Comparison of ENCODE assay signal across 9 cellular contexts in the genomic region with DNA sequence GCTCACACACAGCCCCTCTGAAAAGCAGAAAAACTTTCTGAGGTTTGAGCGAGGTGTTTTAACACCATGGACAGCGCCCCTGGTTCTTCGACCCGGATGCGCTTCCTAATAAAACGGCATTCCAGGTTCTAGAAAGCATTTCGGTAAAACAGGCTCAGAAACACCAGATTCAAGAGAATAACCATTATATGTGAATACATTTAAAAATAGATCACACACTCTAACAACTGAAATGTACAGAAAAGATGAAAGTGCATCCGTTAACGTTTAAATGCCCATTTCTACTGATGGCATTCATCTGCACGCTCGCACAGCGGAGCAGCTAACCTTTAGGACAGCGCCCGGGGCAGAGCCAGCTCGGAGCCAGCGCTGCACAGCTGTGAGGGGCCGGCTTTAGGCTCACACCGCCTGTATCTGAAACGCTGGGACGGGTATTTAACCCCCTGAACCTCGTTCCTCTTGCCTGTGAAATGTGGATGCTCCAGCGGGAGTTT. TPM values are rescaled to one million over a fixed set of nuclear protein-coding genes. Genes with fewer than 3 reads are reported as not detected.
DNase-seq lines count a peak whose midpoint lies in the region; TF ChIP-seq lines count a peak whose summit lies in the region.
"Had no signal": no experiment of that assay in that cellular context is flagged by ENCODE, and none has a peak within 500 bp of the region (broad histone marks: within the 10 kb centered on the region; RNA-seq: fewer than 3 reads in every experiment).

No MANE protein-coding gene starts in this region.

- DNase-seq in AG10803 (ENCODE audit: low read depth) = peak; percentile 33
- DNase-seq in NCI-H460 (ENCODE audit: extremely low read depth, low read depth) = peak; percentile 30
- DNase-seq in fibroblast of gingiva (ENCODE audit: low read depth) = peak; percentile 23
- peak; percentile 25 for DNase-seq in mucosa of gallbladder (ENCODE audit: low spot score)
- DNase-seq in 8988T = no peak
- DNase-seq in GM13976 (ENCODE audit: low spot score) = no peak
- no peak for DNase-seq in activated T-helper 1 cell treated with anti-CD3 and anti-CD28 coated beads, Interleukin-12 subunit alpha, Interleukin-12 subunit beta, Interleukin-2, Interleukin-4 antibody, amounts not matched to agents 30 ng/mL and 10 ng/mL and 1 ng/mL, durations not matched to agents 14 hours and 24 hours and 36 hours (ENCODE audit: low spot score)
- no peak for DNase-seq in prostate gland (ENCODE audit: low spot score)
- DNase-seq: activated naive CD4-positive, alpha-beta T cell treated with Interleukin-2 at 50 U/mL for 16 hours had no signal

- peaks cover 3% of the 10 kb centered on the region for H3K4me1 ChIP-seq in prostate gland (replicated peaks)

- H3K9me3 Mint-ChIP-seq in activated T-helper 1 cell treated with anti-CD3 and anti-CD28 coated beads, Interleukin-12 subunit alpha, Interleukin-12 subunit beta, Interleukin-2, Interleukin-4 antibody, amounts not matched to agents 30 ng/mL and 10 ng/mL and 1 ng/mL, durations not matched to agents 14 hours and 24 hours and 36 hours = no peaks in the 10 kb centered on the region

- TF ChIP-seq POLR2A in prostate gland (IDR thresholded peaks at IDR 0.05) = no peak

- H3K27ac ChIP-seq in prostate gland = no peak overlapping the region

- TF ChIP-seq CTCF in AG10803 (conservative IDR thresholded peaks at IDR 0.05; ENCODE audit: low read length) = no peak
- TF ChIP-seq CTCF in GM13976 (IDR thresholded peaks at IDR 0.05; ENCODE audit: borderline replicate concordance, control extremely low read depth, extremely low read depth, insufficient read depth, missing control alignments) = no peak
- TF ChIP-seq CTCF in prostate gland (IDR thresholded peaks at IDR 0.05) = no peak

- H3K4me1 Mint-ChIP-seq in activated T-helper 1 cell treated with anti-CD3 and anti-CD28 coated beads, Interleukin-12 subunit alpha, Interleukin-12 subunit beta, Interleukin-2, Interleukin-4 antibody, amounts not matched to agents 30 ng/mL and 10 ng/mL and 1 ng/mL, durations not matched to agents 14 hours and 24 hours and 36 hours (ENCODE audit: low read depth) = no peaks in the 10 kb centered on the region

- H3K36me3 Mint-ChIP-seq in activated T-helper 1 cell treated with anti-CD3 and anti-CD28 coated beads, Interleukin-12 subunit alpha, Interleukin-12 subunit beta, Interleukin-2, Interleukin-4 antibody, amounts not matched to agents 30 ng/mL and 10 ng/mL and 1 ng/mL, durations not matched to agents 14 hours and 24 hours and 36 hours (ENCODE audit: low read depth) = no peaks in the 10 kb centered on the region

- H3K4me3 ChIP-seq in AG10803 (ENCODE audit: low read length) (peak overlapping the region; percentile 45), prostate gland (no peak overlapping the region)

- 4% methylated on average over 22 of the region's 22 CpGs for WGBS in prostate gland

- H3K27me3 Mint-ChIP-seq in activated T-helper 1 cell treated with anti-CD3 and anti-CD28 coated beads, Interleukin-12 subunit alpha, Interleukin-12 subunit beta, Interleukin-2, Interleukin-4 antibody, amounts not matched to agents 30 ng/mL and 10 ng/mL and 1 ng/mL, durations not matched to agents 14 hours and 24 hours and 36 hours (ENCODE audit: insufficient read depth) = peaks cover 10% of the 10 kb centered on the region

- no peak overlapping the region for H3K27ac Mint-ChIP-seq in activated T-helper 1 cell treated with anti-CD3 and anti-CD28 coated beads, Interleukin-12 subunit alpha, Interleukin-12 subunit beta, Interleukin-2, Interleukin-4 antibody, amounts not matched to agents 30 ng/mL and 10 ng/mL and 1 ng/mL, durations not matched to agents 14 hours and 24 hours and 36 hours

- no peaks in the 10 kb centered on the region for H3K27me3 ChIP-seq in prostate gland (replicated peaks; ENCODE audit: insufficient read depth)

- intact Hi-C loops in activated T-helper 1 cell treated with anti-CD3 and anti-CD28 coated beads, Interleukin-12 subunit alpha, Interleukin-12 subunit beta, Interleukin-2, Interleukin-4 antibody, amounts not matched to agents 30 ng/mL and 10 ng/mL and 1 ng/mL, durations not matched to agents 14 hours and 24 hours and 36 hours (cut with micrococcal nuclease) = no loop called here
- intact Hi-C loops in prostate gland (cut with DNase I) = no loop called here

- in situ Hi-C loops in GM13976 (cut with MboI; ENCODE audit: low sequenced_read_pairs, unreplicated experiment) = no loop called here

- no peaks in the 10 kb centered on the region for H3K36me3 ChIP-seq in prostate gland

- no peak overlapping the region for H3K4me3 Mint-ChIP-seq in activated T-helper 1 cell treated with anti-CD3 and anti-CD28 coated beads, Interleukin-12 subunit alpha, Interleukin-12 subunit beta, Interleukin-2, Interleukin-4 antibody, amounts not matched to agents 30 ng/mL and 10 ng/mL and 1 ng/mL, durations not matched to agents 14 hours and 24 hours and 36 hours

- no peaks in the 10 kb centered on the region for H3K9me3 ChIP-seq in prostate gland

RNA-seq across cellular contexts. Expression of gene TENT4A, which starts 26.3 kb away (rescaled TPM):
- 14.5 and 17.7 TPM in 2 replicates for total RNA-seq in NCI-H460 (2014; rRNA removed; shearing (Covaris generic))
- polyA plus RNA-seq in NCI-H460 (2014; cell fraction: nucleus; rRNA removed) = 18.7 and 30.9 TPM in 2 replicates
- total RNA-seq in mucosa of gallbladder (19.8 TPM), prostate gland (10 to 100 TPM; 12.9 to 40.4 TPM)
- total RNA-seq in activated T-helper 1 cell treated with anti-CD3 and anti-CD28 coated beads, Interleukin-12 subunit alpha, Interleukin-12 subunit beta, Interleukin-2, Interleukin-4 antibody, amounts not matched to agents 30 ng/mL and 10 ng/mL and 1 ng/mL, durations not matched to agents 14 hours and 24 hours and 36 hours = 40.6 and 42.3 TPM in 2 replicates

RNA-seq across cellular contexts. Expression of gene SRD5A1, which starts 53.7 kb away (rescaled TPM):
- 21.4 and 21.6 TPM in 2 replicates for total RNA-seq in NCI-H460 (2014; rRNA removed; shearing (Covaris generic))
- 42.6 and 48.4 TPM in 2 replicates for polyA plus RNA-seq in NCI-H460 (2014; cell fraction: nucleus; rRNA removed)
- total RNA-seq in mucosa of gallbladder = 12.8 TPM
- 13.8 and 14.0 TPM in 2 replicates for total RNA-seq in activated T-helper 1 cell treated with anti-CD3 and anti-CD28 coated beads, Interleukin-12 subunit alpha, Interleukin-12 subunit beta, Interleukin-2, Interleukin-4 antibody, amounts not matched to agents 30 ng/mL and 10 ng/mL and 1 ng/mL, durations not matched to agents 14 hours and 24 hours and 36 hours
- 10 to 100 TPM in 1 of 2 donors, 1 to 10 TPM in 1; 9.4 to 29.3 TPM for total RNA-seq in prostate gland

RNA-seq across cellular contexts. Expression of gene NSUN2, which starts 54.1 kb away (rescaled TPM):
- 97.2 and 118 TPM in 2 replicates for total RNA-seq in NCI-H460 (2014; rRNA removed; shearing (Covaris generic))
- 130 and 168 TPM in 2 replicates for polyA plus RNA-seq in NCI-H460 (2014; cell fraction: nucleus; rRNA removed)
- total RNA-seq in mucosa of gallbladder (37.1 TPM), prostate gland (10 to 100 TPM; 40.8 to 54.5 TPM)
- 146 and 149 TPM in 2 replicates for total RNA-seq in activated T-helper 1 cell treated with anti-CD3 and anti-CD28 coated beads, Interleukin-12 subunit alpha, Interleukin-12 subunit beta, Interleukin-2, Interleukin-4 antibody, amounts not matched to agents 30 ng/mL and 10 ng/mL and 1 ng/mL, durations not matched to agents 14 hours and 24 hours and 36 hours

Comparison
In these comparisons a context has a peak if more than half of its experiments do, and no peak if none do; other contexts are left out.
1. DNase-seq: peak in AG10803 (single experiment), NCI-H460 (single experiment), fibroblast of gingiva (single experiment) and mucosa of gallbladder (single experiment); none in 8988T (single experiment), GM13976 (single experiment), activated T-helper 1 cell treated with anti-CD3 and anti-CD28 coated beads, Interleukin-12 subunit alpha, Interleukin-12 subunit beta, Interleukin-2, Interleukin-4 antibody, amounts not matched to agents 30 ng/mL and 10 ng/mL and 1 ng/mL, durations not matched to agents 14 hours and 24 hours and 36 hours (single experiment) and prostate gland (single experiment).